ENCODE assay signal across 1 cellular context in the genomic region with DNA sequence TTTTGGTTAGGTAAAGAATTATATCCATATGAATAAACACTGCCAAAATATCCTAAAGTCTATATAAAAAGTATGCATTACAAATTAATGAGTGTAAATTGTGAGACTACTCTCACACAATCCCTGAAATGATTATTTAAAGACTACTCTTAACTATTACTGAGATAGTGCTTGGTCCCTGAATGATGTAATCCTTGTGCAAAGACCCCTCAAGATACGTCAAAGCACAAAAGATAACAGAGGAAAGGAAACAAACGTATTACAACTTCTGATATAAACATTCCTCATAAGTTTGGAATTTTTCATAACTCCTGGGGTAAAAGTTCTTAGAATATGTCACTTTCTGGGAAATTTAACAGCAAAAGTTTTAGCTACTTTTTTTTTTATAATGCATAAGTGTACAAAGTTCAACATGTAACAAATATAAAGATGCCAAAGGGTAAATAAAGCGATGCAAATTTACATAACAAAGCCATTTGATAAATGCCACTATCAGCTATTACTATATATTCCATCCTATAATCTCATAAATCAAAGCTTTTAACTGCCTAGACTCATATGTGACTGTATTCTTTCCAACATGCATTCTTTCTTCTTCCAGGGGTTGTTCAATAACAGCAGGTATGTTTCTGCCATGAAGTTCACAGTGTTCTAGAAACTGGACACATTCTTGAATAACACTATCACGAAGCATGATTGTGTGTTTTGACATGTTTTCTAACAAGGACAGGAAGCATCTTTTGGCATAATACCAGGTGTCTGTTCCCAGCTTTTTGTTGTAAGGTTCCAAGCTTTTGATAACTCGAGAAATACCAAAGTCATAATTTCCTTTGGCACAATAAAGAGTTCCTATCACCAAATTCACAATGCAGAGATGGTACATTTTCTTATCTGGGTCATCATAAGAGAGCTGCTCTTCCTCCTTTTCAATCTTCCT.
TF ChIP-seq lines count a peak whose summit lies in the region.

No MANE protein-coding gene starts in this region.

TF ChIP-seq in IMR-90, 13 proteins besides CTCF, POLR2A, EP300 and RAD21:
- peak; percentile 72 for TF ChIP-seq CEBPB (IDR thresholded peaks at IDR 0.05; ENCODE audit: low read depth, low read length)
- no peak for TF ChIP-seq RFX5 (IDR thresholded peaks at IDR 0.05; ENCODE audit: low read depth, low read length)
- TF ChIP-seq FOS (IDR thresholded peaks at IDR 0.05; ENCODE audit: low read depth, low read length): no peak
